ENCODE assay signal across 8 cellular contexts in the genomic region with DNA sequence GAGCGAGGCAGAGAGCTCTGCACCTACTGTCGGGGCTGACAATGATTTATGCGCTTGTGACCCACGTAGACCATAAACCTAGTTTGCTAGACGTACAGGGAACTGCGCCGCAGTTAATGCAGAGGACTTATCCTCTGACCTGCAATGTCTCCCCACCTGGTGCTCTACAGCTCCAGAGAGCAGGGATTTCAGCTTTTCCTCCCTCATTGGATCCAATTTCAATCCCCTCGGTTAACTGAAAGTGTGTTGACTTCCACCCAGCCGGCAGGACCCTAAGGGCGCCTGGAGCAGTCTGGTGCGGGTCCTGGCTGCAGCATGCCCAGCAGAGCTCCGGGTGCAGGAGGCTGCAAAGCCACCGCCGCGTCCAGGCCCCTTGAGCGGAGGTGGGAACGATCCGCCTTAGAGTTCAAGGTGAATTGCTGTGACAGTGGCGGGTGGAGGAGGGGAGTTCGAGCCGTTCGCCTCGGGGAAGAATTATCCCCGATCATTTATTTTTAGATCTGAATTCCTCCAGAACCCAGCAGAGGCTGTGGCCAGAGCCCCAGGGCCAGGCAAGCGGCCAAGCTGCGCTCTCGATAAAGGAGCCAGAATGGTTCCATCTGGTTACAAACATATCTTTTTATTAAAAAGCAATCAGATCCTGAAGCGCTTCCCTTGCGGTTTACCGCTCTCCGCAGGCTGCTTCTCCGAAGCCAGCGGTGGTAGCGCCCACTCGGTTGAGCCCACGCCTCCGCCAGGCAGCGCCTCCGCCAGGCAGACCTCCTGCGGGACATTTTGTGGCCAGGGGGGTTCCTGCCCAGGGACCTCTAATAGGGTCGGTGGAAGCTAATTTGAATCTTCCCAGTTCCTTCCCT.
DNase-seq lines count a peak whose midpoint lies in the region; ATAC-seq and TF ChIP-seq lines count a peak whose summit lies in the region.

No MANE protein-coding gene starts in this region.

- H3K9me3 ChIP-seq in gastroesophageal sphincter, result no peaks in the 10 kb centered on the region

- ATAC-seq in stimulated activated naive B cell treated with anti-CD40 and anti-IgM and Interleukin-4, amounts not matched to agents 10 μg/mL and 1 μg/mL and 100 μg/mL, for 72 hours (replicated peaks), result no peak
- ATAC-seq in HG03565 (IDR thresholded peaks at IDR 0.05; ENCODE audit: unreplicated experiment) (no peak), gastroesophageal sphincter (no peak)

- WGBS in gastroesophageal sphincter (ENCODE audit: low coverage in 1 of 2), 2 donors, result 0 to 6% methylated on average over 2 to 9 of the region's 41 CpGs

- TF ChIP-seq POLR2A in gastroesophageal sphincter (IDR thresholded peaks at IDR 0.05), result no peak

- TF ChIP-seq CTCF in gastroesophageal sphincter (IDR thresholded peaks at IDR 0.05), result no peak

- H3K27me3 ChIP-seq in gastroesophageal sphincter, result peaks cover 66% of the 10 kb centered on the region

- no peaks in the 10 kb centered on the region for H3K36me3 ChIP-seq in gastroesophageal sphincter

- DNase-seq in stimulated activated CD4-positive, alpha-beta T cell treated with anti-CD3 and anti-CD28 coated beads, Interleukin-15, amount 100 ng/mL, for 24 hours, result peak; percentile 26
- DNase-seq in stimulated activated CD4-positive, alpha-beta T cell treated with anti-CD3 and anti-CD28 coated beads, Interleukin-12 subunit alpha, Interleukin-12 subunit beta, amount 100 ng/mL, for 4 hours, result no peak
- DNase-seq in activated naive CD4-positive, alpha-beta T cell treated with anti-CD3 and anti-CD28 coated beads, Interleukin-2, amount 10 ng/mL, durations not matched to agents 7 days and 5 days, result peak; percentile 33
- peak; percentile 63 for DNase-seq in hepatic stellate cell (ENCODE audit: low spot score)
- DNase-seq in stimulated activated naive B cell treated with anti-CD40 and anti-IgM and Interleukin-4, amounts not matched to agents 10 μg/mL and 1 μg/mL and 100 μg/mL, for 72 hours, result no peak
- DNase-seq in occipital lobe (lab: John Stamatoyannopoulos, UW), result no peak

- H3K9me3 Mint-ChIP-seq in activated naive CD4-positive, alpha-beta T cell treated with anti-CD3 and anti-CD28 coated beads, Interleukin-2, amount 10 ng/mL, durations not matched to agents 7 days and 5 days, result no peaks in the 10 kb centered on the region
- H3K9me3 Mint-ChIP-seq in stimulated activated naive B cell treated with anti-CD40 and anti-IgM and Interleukin-4, amounts not matched to agents 10 μg/mL and 1 μg/mL and 100 μg/mL, for 72 hours, result peaks cover 0 to 4% of the 10 kb centered on the region in 2 donors

- H3K4me1 ChIP-seq in gastroesophageal sphincter, result peaks cover 2 to 48% (median 16%) of the 10 kb centered on the region in 3 donors

- H3K27me3 Mint-ChIP-seq in activated naive CD4-positive, alpha-beta T cell treated with anti-CD3 and anti-CD28 coated beads, Interleukin-2, amount 10 ng/mL, durations not matched to agents 7 days and 5 days, result peaks cover 76% of the 10 kb centered on the region
- H3K27me3 Mint-ChIP-seq in stimulated activated naive B cell treated with anti-CD40 and anti-IgM and Interleukin-4, amounts not matched to agents 10 μg/mL and 1 μg/mL and 100 μg/mL, for 72 hours, result peaks cover 61 to 70% of the 10 kb centered on the region in 2 donors

- H3K27ac ChIP-seq in gastroesophageal sphincter, result no peak overlapping the region

- H3K4me1 Mint-ChIP-seq in activated naive CD4-positive, alpha-beta T cell treated with anti-CD3 and anti-CD28 coated beads, Interleukin-2, amount 10 ng/mL, durations not matched to agents 7 days and 5 days, result peaks cover 39% of the 10 kb centered on the region
- H3K4me1 Mint-ChIP-seq in stimulated activated naive B cell treated with anti-CD40 and anti-IgM and Interleukin-4, amounts not matched to agents 10 μg/mL and 1 μg/mL and 100 μg/mL, for 72 hours, result peaks cover 27 to 41% of the 10 kb centered on the region in 2 donors

- CTCF ChIA-PET in activated naive CD4-positive, alpha-beta T cell treated with anti-CD3 and anti-CD28 coated beads, Interleukin-2, amount 10 ng/mL, durations not matched to agents 7 days and 5 days (lab: Charles Lee), result interaction anchor here (1.3 kb wide), 1 partner anchor 714 kb away, joined by 3 read pairs; no protein-coding TSS in a partner anchor

- peak overlapping the region in 1 of 2 donors; percentile 44 for H3K4me3 ChIP-seq in gastroesophageal sphincter

- TF ChIP-seq EP300 in gastroesophageal sphincter (IDR thresholded peaks at IDR 0.05), result no peak

- H3K36me3 Mint-ChIP-seq in activated naive CD4-positive, alpha-beta T cell treated with anti-CD3 and anti-CD28 coated beads, Interleukin-2, amount 10 ng/mL, durations not matched to agents 7 days and 5 days, result peaks cover 3% of the 10 kb centered on the region
- H3K36me3 Mint-ChIP-seq in stimulated activated naive B cell treated with anti-CD40 and anti-IgM and Interleukin-4, amounts not matched to agents 10 μg/mL and 1 μg/mL and 100 μg/mL, for 72 hours, result no peaks in the 10 kb centered on the region

- no peak overlapping the region for H3K27ac Mint-ChIP-seq in activated naive CD4-positive, alpha-beta T cell treated with anti-CD3 and anti-CD28 coated beads, Interleukin-2, amount 10 ng/mL, durations not matched to agents 7 days and 5 days
- peak overlapping the region; percentile 47 for H3K27ac Mint-ChIP-seq in stimulated activated naive B cell treated with anti-CD40 and anti-IgM and Interleukin-4, amounts not matched to agents 10 μg/mL and 1 μg/mL and 100 μg/mL, for 72 hours

- peak overlapping the region; percentile 2 for H3K4me3 Mint-ChIP-seq in activated naive CD4-positive, alpha-beta T cell treated with anti-CD3 and anti-CD28 coated beads, Interleukin-2, amount 10 ng/mL, durations not matched to agents 7 days and 5 days
- H3K4me3 Mint-ChIP-seq in stimulated activated naive B cell treated with anti-CD40 and anti-IgM and Interleukin-4, amounts not matched to agents 10 μg/mL and 1 μg/mL and 100 μg/mL, for 72 hours, result peak overlapping the region; percentile 53 to 55

Comparison
In these comparisons a context has a peak if more than half of its experiments do, and no peak if none do; other contexts are left out.
1. DNase-seq: peak in stimulated activated CD4-positive, alpha-beta T cell treated with anti-CD3 and anti-CD28 coated beads, Interleukin-15, amount 100 ng/mL, for 24 hours (single experiment), activated naive CD4-positive, alpha-beta T cell treated with anti-CD3 and anti-CD28 coated beads, Interleukin-2, amount 10 ng/mL, durations not matched to agents 7 days and 5 days (single experiment) and hepatic stellate cell (single experiment); none in stimulated activated CD4-positive, alpha-beta T cell treated with anti-CD3 and anti-CD28 coated beads, Interleukin-12 subunit alpha, Interleukin-12 subunit beta, amount 100 ng/mL, for 4 hours (single experiment), stimulated activated naive B cell treated with anti-CD40 and anti-IgM and Interleukin-4, amounts not matched to agents 10 μg/mL and 1 μg/mL and 100 μg/mL, for 72 hours (single experiment) and occipital lobe (single experiment).